Comparison of ENCODE assay signal across 15 cellular contexts in genomic region chrX:65900850-65901844, GRCh38.
DNase-seq lines count a peak whose midpoint lies in the region; ATAC-seq, FAIRE-seq and TF ChIP-seq lines count a peak whose summit lies in the region.
"Had no signal": no experiment of that assay in that cellular context is flagged by ENCODE, and none has a peak within 500 bp of the region (broad histone marks: within the 10 kb centered on the region; RNA-seq: fewer than 3 reads in every experiment).

No MANE protein-coding gene starts in this region.

- ATAC-seq in HepG2 (no peak), right lobe of liver (no peak)

- TF ChIP-seq POLR2A in HepG2 (IDR thresholded peaks at IDR 0.05; ENCODE audit: insufficient read depth in 1 of 2, low read depth in 2 of 2, low read length in 2 of 2) (no peak), right lobe of liver (IDR thresholded peaks at IDR 0.05) (no peak), esophagus muscularis mucosa (IDR thresholded peaks at IDR 0.05; ENCODE audit: low read depth) (no peak)

- H3K27ac ChIP-seq in HepG2 (ENCODE audit: extremely low read length, insufficient read depth, low read length) (no peak overlapping the region), right lobe of liver (no peak overlapping the region), astrocyte (ENCODE audit: low read depth, low read length) (no peak overlapping the region), esophagus muscularis mucosa (replicated peaks in 1 of 4) (no peak overlapping the region)

- H3K36me3 ChIP-seq in HepG2 (replicated peaks in 1 of 2; ENCODE audit: control insufficient read depth in 1 of 2, insufficient read depth in 2 of 2, low read length in 2 of 2) (no peaks in the 10 kb centered on the region), right lobe of liver (no peaks in the 10 kb centered on the region), astrocyte (ENCODE audit: insufficient read depth, low read length) (no peaks in the 10 kb centered on the region), esophagus muscularis mucosa (no peaks in the 10 kb centered on the region)

- H3K9me3 ChIP-seq in HepG2 (ENCODE audit: low read length) = no peaks in the 10 kb centered on the region
- H3K9me3 ChIP-seq in right lobe of liver = no peaks in the 10 kb centered on the region
- H3K9me3 ChIP-seq in astrocyte (ENCODE audit: insufficient read depth, low read depth, low read length) = no peaks in the 10 kb centered on the region
- no peaks in the 10 kb centered on the region for H3K9me3 ChIP-seq in esophagus muscularis mucosa

- H3K4me3 Mint-ChIP-seq in astrocyte (ENCODE audit: unreplicated experiment) (no peak overlapping the region), type B pancreatic cell (no peak overlapping the region)

- WGBS in HepG2 (ENCODE audit: low lambda C conversion rate) = 5% methylated on average over 3 of the region's 3 CpGs
- 53% methylated on average over 3 of the region's 3 CpGs for WGBS in right lobe of liver (ENCODE audit: insufficient coverage, low coverage, low lambda C conversion rate, missing lambda C conversion rate)
- WGBS in esophagus muscularis mucosa = 83% methylated on average over 3 of the region's 3 CpGs

- no peaks in the 10 kb centered on the region for H3K27me3 ChIP-seq in HepG2 (ENCODE audit: control insufficient read depth in 1 of 2, insufficient read depth in 2 of 2, low read length in 2 of 2)
- no peaks in the 10 kb centered on the region for H3K27me3 ChIP-seq in right lobe of liver
- no peaks in the 10 kb centered on the region for H3K27me3 ChIP-seq in astrocyte (ENCODE audit: insufficient read depth, low read length)
- no peaks in the 10 kb centered on the region for H3K27me3 ChIP-seq in esophagus muscularis mucosa

- H3K4me1 Mint-ChIP-seq in astrocyte (ENCODE audit: low read depth, unreplicated experiment) (no peaks in the 10 kb centered on the region), type B pancreatic cell (ENCODE audit: unreplicated experiment) (no peaks in the 10 kb centered on the region)

- no peak overlapping the region for H3K9ac ChIP-seq in HepG2 (ENCODE audit: insufficient read depth, low read depth, low read length)
- no peak overlapping the region for H3K9ac ChIP-seq in astrocyte (ENCODE audit: low read length)

- H3K27ac Mint-ChIP-seq in astrocyte (ENCODE audit: unreplicated experiment) = no peak overlapping the region
- H3K27ac Mint-ChIP-seq in type B pancreatic cell = no peak overlapping the region

- CTCF ChIA-PET in HepG2 (lab: Yijun Ruan, JAX; ENCODE audit: low intra/inter-chr PET ratio, low total read pairs) = no interaction called here

- intact Hi-C loops in HepG2 (cut with micrococcal nuclease; ENCODE audit: unreplicated experiment) = no loop called here
- intact Hi-C loops in right lobe of liver (cut with DNase I) = no loop called here
- intact Hi-C loops in esophagus muscularis mucosa (cut with DNase I) = no loop called here

- no peaks in the 10 kb centered on the region for H3K4me1 ChIP-seq in HepG2 (ENCODE audit: insufficient read depth, low read length)
- no peaks in the 10 kb centered on the region for H3K4me1 ChIP-seq in right lobe of liver
- H3K4me1 ChIP-seq in astrocyte (ENCODE audit: insufficient read depth, low read length) = no peaks in the 10 kb centered on the region
- no peaks in the 10 kb centered on the region for H3K4me1 ChIP-seq in esophagus muscularis mucosa

- in situ Hi-C loops in HepG2 (cut with HindIII; ENCODE audit: extremely low pct_ligation_motif_present, low pct_unique_long_range_greater_than_20kb) = no loop called here

- TF ChIP-seq CTCF in HepG2 (CRISPR knock-in tag; IDR thresholded peaks at IDR 0.05) (no peak), right lobe of liver (IDR thresholded peaks at IDR 0.05) (no peak), astrocyte (IDR thresholded peaks at IDR 0.05; ENCODE audit: insufficient read depth, low read depth, low read length) (no peak), type B pancreatic cell (conservative IDR thresholded peaks at IDR 0.05) (no peak), esophagus muscularis mucosa (IDR thresholded peaks at IDR 0.05) (no peak)

- H2AFZ ChIP-seq in HepG2 (ENCODE audit: low read length) = no peak overlapping the region
- no peak overlapping the region for H2AFZ ChIP-seq in astrocyte (ENCODE audit: low read depth, low read length)

- FAIRE-seq in HepG2 (lab: Jason Lieb, UNC) = no peak
- peak; percentile 63 for FAIRE-seq in astrocyte (lab: Jason Lieb, UNC)

- H3K9me3 Mint-ChIP-seq in astrocyte (ENCODE audit: unreplicated experiment) (no peaks in the 10 kb centered on the region), type B pancreatic cell (no peaks in the 10 kb centered on the region)

- peaks cover 3% of the 10 kb centered on the region for H3K27me3 Mint-ChIP-seq in astrocyte (ENCODE audit: low read depth, unreplicated experiment)
- H3K27me3 Mint-ChIP-seq in type B pancreatic cell = no peaks in the 10 kb centered on the region
- H3K27me3 Mint-ChIP-seq: CD4-positive, alpha-beta memory T cell had no signal

- DNase-seq in HepG2 (ENCODE audit: low spot score) (no peak), right lobe of liver (no peak), MV-4-11 (lab: John Stamatoyannopoulos, UW) (peak; percentile 61), astrocyte (ENCODE audit: low read depth) (no peak), type B pancreatic cell (ENCODE audit: extremely low spot score, unreplicated experiment) (no peak), esophagus muscularis mucosa (ENCODE audit: extremely low spot score) (no peak), NCI-H82 treated with DMSO at 0.1 percent for 48 hours (lab: John Stamatoyannopoulos, UW; ENCODE audit: unreplicated experiment) (no peak)
- DNase-seq: CD4-positive, alpha-beta memory T cell; DMS79 treated with DMSO at 0.1 percent for 48 hours; GDM1; IMR-90; NCI-H1092 treated with DMSO at 0.1 percent for 48 hours; NCI-H1694 treated with DMSO at 0.1 percent for 48 hours; NCI-H69; SHP77 treated with DMSO at 0.1 percent for 48 hours had no signal

- TF ChIP-seq EP300 in HepG2 (IDR thresholded peaks at IDR 0.05; ENCODE audit: low read depth in 2 of 2, low read length in 2 of 2) = no peak
- TF ChIP-seq EP300 in HepG2 (CRISPR knock-in tag; IDR thresholded peaks at IDR 0.05; ENCODE audit: borderline replicate concordance) = no peak
- TF ChIP-seq EP300 in esophagus muscularis mucosa (IDR thresholded peaks at IDR 0.05) = no peak

- H3K79me2 ChIP-seq in HepG2 (ENCODE audit: insufficient read depth, low read length) (no peaks in the 10 kb centered on the region), astrocyte (ENCODE audit: insufficient read depth, low read length) (no peaks in the 10 kb centered on the region)

- TF ChIP-seq RAD21 in HepG2 (CRISPR knock-in tag; IDR thresholded peaks at IDR 0.05) = no peak

- H3K4me2 ChIP-seq in HepG2 (ENCODE audit: low read depth, low read length) (no peak overlapping the region), astrocyte (ENCODE audit: low read length) (no peak overlapping the region)

- POLR2A ChIA-PET in HepG2 (lab: Yijun Ruan, JAX) = no interaction called here

- BruUV-seq in HepG2 (replicated peaks; lab: Mats Ljungman, UMichigan) = no TSS peak

- H3K36me3 Mint-ChIP-seq in astrocyte (ENCODE audit: low read depth, unreplicated experiment) = no peaks in the 10 kb centered on the region
- no peaks in the 10 kb centered on the region for H3K36me3 Mint-ChIP-seq in type B pancreatic cell
- H3K36me3 Mint-ChIP-seq: CD4-positive, alpha-beta memory T cell had no signal

- H3K4me3 ChIP-seq in HepG2 (replicated peaks in 1 of 3; ENCODE audit: insufficient read depth in 1 of 3, low read depth in 2 of 3, low read length in 3 of 3) = no peak overlapping the region
- no peak overlapping the region for H3K4me3 ChIP-seq in right lobe of liver
- no peak overlapping the region for H3K4me3 ChIP-seq in astrocyte (ENCODE audit: insufficient read depth, low read depth, low read length)
- H3K4me3 ChIP-seq in esophagus muscularis mucosa = no peak overlapping the region

- no peaks in the 10 kb centered on the region for H4K20me1 ChIP-seq in HepG2 (ENCODE audit: insufficient read depth, low read length)
- no peaks in the 10 kb centered on the region for H4K20me1 ChIP-seq in astrocyte (ENCODE audit: insufficient read depth, low read length)

TF ChIP-seq in HepG2, 621 proteins besides CTCF, POLR2A, EP300 and RAD21:
- peak; percentile 83 for TF ChIP-seq ATF7 (IDR thresholded peaks at IDR 0.05)
- no peak for TF ChIP-seq ATF7 (CRISPR knock-in tag; IDR thresholded peaks at IDR 0.05)
- no peak for TF ChIP-seq ZNF615 (CRISPR knock-in tag; IDR thresholded peaks at IDR 0.05; ENCODE audit: borderline replicate concordance)
